In genomic region chr1:223750730-223751572, GRCh38 we compare ENCODE assay signal across 1 cellular context.
TF ChIP-seq lines count a peak whose summit lies in the region.

No MANE protein-coding gene starts in this region.

TF ChIP-seq in HepG2, 621 proteins besides CTCF, POLR2A, EP300 and RAD21 (continued from another document and continues in another):
- TF ChIP-seq ZNF513 (CRISPR knock-in tag; conservative IDR thresholded peaks at IDR 0.05) = no peak
- no peak for TF ChIP-seq ZNF180 (CRISPR knock-in tag; IDR thresholded peaks at IDR 0.05; ENCODE audit: borderline replicate concordance, low read depth)
- TF ChIP-seq ZFP82 (CRISPR knock-in tag; IDR thresholded peaks at IDR 0.05; ENCODE audit: borderline replicate concordance) = no peak
- TF ChIP-seq FIP1L1 (IDR thresholded peaks at IDR 0.05; ENCODE audit: borderline replicate concordance, insufficient read depth, low read depth, low read length) = no peak
- TF ChIP-seq, protein P1, sequence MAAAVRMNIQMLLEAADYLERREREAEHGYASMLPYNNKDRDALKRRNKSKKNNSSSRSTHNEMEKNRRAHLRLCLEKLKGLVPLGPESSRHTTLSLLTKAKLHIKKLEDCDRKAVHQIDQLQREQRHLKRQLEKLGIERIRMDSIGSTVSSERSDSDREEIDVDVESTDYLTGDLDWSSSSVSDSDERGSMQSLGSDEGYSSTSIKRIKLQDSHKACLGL (CRISPR knock-in tag; IDR thresholded peaks at IDR 0.05) = no peak
- no peak for TF ChIP-seq MTA1 (CRISPR knock-in tag; IDR thresholded peaks at IDR 0.05; ENCODE audit: borderline replicate concordance)
- no peak for TF ChIP-seq PITX1 (CRISPR knock-in tag; IDR thresholded peaks at IDR 0.05)
- TF ChIP-seq HNF4G (IDR thresholded peaks at IDR 0.05; ENCODE audit: borderline replicate concordance, low read depth, low read length) = peak; percentile 10; the same call in 1 of the 2 replicates
- no peak for TF ChIP-seq HNF4G (CRISPR knock-in tag; IDR thresholded peaks at IDR 0.05; ENCODE audit: borderline replicate concordance, low read depth)
- TF ChIP-seq, protein P2, sequence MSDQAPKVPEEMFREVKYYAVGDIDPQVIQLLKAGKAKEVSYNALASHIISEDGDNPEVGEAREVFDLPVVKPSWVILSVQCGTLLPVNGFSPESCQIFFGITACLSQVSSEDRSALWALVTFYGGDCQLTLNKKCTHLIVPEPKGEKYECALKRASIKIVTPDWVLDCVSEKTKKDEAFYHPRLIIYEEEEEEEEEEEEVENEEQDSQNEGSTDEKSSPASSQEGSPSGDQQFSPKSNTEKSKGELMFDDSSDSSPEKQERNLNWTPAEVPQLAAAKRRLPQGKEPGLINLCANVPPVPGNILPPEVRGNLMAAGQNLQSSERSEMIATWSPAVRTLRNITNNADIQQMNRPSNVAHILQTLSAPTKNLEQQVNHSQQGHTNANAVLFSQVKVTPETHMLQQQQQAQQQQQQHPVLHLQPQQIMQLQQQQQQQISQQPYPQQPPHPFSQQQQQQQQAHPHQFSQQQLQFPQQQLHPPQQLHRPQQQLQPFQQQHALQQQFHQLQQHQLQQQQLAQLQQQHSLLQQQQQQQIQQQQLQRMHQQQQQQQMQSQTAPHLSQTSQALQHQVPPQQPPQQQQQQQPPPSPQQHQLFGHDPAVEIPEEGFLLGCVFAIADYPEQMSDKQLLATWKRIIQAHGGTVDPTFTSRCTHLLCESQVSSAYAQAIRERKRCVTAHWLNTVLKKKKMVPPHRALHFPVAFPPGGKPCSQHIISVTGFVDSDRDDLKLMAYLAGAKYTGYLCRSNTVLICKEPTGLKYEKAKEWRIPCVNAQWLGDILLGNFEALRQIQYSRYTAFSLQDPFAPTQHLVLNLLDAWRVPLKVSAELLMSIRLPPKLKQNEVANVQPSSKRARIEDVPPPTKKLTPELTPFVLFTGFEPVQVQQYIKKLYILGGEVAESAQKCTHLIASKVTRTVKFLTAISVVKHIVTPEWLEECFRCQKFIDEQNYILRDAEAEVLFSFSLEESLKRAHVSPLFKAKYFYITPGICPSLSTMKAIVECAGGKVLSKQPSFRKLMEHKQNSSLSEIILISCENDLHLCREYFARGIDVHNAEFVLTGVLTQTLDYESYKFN (CRISPR knock-in tag; conservative IDR thresholded peaks at IDR 0.05) = peak; percentile 31; the same call in 1 of the 2 replicates
- TF ChIP-seq ZNF672 (CRISPR knock-in tag; IDR thresholded peaks at IDR 0.05) = no peak
- no peak for TF ChIP-seq ZNF501 (CRISPR knock-in tag; IDR thresholded peaks at IDR 0.05)
- TF ChIP-seq PHF8 (CRISPR knock-in tag; IDR thresholded peaks at IDR 0.05) = no peak
- TF ChIP-seq ZNF614 (CRISPR knock-in tag; IDR thresholded peaks at IDR 0.05; ENCODE audit: borderline replicate concordance) = no peak
- TF ChIP-seq, protein P3, sequence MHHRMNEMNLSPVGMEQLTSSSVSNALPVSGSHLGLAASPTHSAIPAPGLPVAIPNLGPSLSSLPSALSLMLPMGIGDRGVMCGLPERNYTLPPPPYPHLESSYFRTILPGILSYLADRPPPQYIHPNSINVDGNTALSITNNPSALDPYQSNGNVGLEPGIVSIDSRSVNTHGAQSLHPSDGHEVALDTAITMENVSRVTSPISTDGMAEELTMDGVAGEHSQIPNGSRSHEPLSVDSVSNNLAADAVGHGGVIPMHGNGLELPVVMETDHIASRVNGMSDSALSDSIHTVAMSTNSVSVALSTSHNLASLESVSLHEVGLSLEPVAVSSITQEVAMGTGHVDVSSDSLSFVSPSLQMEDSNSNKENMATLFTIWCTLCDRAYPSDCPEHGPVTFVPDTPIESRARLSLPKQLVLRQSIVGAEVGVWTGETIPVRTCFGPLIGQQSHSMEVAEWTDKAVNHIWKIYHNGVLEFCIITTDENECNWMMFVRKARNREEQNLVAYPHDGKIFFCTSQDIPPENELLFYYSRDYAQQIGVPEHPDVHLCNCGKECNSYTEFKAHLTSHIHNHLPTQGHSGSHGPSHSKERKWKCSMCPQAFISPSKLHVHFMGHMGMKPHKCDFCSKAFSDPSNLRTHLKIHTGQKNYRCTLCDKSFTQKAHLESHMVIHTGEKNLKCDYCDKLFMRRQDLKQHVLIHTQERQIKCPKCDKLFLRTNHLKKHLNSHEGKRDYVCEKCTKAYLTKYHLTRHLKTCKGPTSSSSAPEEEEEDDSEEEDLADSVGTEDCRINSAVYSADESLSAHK (CRISPR knock-in tag; IDR thresholded peaks at IDR 0.05; ENCODE audit: borderline replicate concordance) = no peak
- no peak for TF ChIP-seq SRF (IDR thresholded peaks at IDR 0.05; ENCODE audit: low read depth, low read length)
- TF ChIP-seq DNMT3B (CRISPR knock-in tag; conservative IDR thresholded peaks at IDR 0.05) = no peak
- no peak for TF ChIP-seq RBFOX2 (IDR thresholded peaks at IDR 0.05; ENCODE audit: low read depth, low read length)
- TF ChIP-seq PHF5A (CRISPR knock-in tag; IDR thresholded peaks at IDR 0.05; ENCODE audit: low read depth, unreplicated experiment) = no peak
- TF ChIP-seq FUBP1 (CRISPR knock-in tag; IDR thresholded peaks at IDR 0.05; ENCODE audit: borderline replicate concordance) = no peak
- no peak for TF ChIP-seq MXD4 (CRISPR knock-in tag; IDR thresholded peaks at IDR 0.05)
- no peak for TF ChIP-seq MBD4 (IDR thresholded peaks at IDR 0.05; ENCODE audit: borderline replicate concordance, low read length)
- TF ChIP-seq, protein P4, sequence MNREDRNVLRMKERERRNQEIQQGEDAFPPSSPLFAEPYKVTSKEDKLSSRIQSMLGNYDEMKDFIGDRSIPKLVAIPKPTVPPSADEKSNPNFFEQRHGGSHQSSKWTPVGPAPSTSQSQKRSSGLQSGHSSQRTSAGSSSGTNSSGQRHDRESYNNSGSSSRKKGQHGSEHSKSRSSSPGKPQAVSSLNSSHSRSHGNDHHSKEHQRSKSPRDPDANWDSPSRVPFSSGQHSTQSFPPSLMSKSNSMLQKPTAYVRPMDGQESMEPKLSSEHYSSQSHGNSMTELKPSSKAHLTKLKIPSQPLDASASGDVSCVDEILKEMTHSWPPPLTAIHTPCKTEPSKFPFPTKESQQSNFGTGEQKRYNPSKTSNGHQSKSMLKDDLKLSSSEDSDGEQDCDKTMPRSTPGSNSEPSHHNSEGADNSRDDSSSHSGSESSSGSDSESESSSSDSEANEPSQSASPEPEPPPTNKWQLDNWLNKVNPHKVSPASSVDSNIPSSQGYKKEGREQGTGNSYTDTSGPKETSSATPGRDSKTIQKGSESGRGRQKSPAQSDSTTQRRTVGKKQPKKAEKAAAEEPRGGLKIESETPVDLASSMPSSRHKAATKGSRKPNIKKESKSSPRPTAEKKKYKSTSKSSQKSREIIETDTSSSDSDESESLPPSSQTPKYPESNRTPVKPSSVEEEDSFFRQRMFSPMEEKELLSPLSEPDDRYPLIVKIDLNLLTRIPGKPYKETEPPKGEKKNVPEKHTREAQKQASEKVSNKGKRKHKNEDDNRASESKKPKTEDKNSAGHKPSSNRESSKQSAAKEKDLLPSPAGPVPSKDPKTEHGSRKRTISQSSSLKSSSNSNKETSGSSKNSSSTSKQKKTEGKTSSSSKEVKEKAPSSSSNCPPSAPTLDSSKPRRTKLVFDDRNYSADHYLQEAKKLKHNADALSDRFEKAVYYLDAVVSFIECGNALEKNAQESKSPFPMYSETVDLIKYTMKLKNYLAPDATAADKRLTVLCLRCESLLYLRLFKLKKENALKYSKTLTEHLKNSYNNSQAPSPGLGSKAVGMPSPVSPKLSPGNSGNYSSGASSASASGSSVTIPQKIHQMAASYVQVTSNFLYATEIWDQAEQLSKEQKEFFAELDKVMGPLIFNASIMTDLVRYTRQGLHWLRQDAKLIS (CRISPR knock-in tag; IDR thresholded peaks at IDR 0.05) = no peak
- no peak for TF ChIP-seq GLI4 (CRISPR knock-in tag; IDR thresholded peaks at IDR 0.05; ENCODE audit: borderline replicate concordance)
- no peak for TF ChIP-seq MED13 (CRISPR knock-in tag; IDR thresholded peaks at IDR 0.05)
- no peak for TF ChIP-seq ZNF354B (CRISPR knock-in tag; IDR thresholded peaks at IDR 0.05)
- 0 out of 2 replicates have a peak, but pooled peaks have one; percentile 19 for TF ChIP-seq SAP130 (CRISPR knock-in tag; IDR thresholded peaks at IDR 0.05; ENCODE audit: low read depth)
- TF ChIP-seq SRY (CRISPR knock-in tag; IDR thresholded peaks at IDR 0.05) = no peak
- 0 out of 2 replicates have a peak, but pooled peaks have one; percentile 11 for TF ChIP-seq ELF3 (CRISPR knock-in tag; IDR thresholded peaks at IDR 0.05)
- TF ChIP-seq GTF2F1 (IDR thresholded peaks at IDR 0.05; ENCODE audit: low read length) = no peak
- TF ChIP-seq RFXANK (CRISPR knock-in tag; IDR thresholded peaks at IDR 0.05) = no peak
- no peak for TF ChIP-seq ZNF841 (CRISPR knock-in tag; IDR thresholded peaks at IDR 0.05; ENCODE audit: borderline replicate concordance)
- TF ChIP-seq ZBTB43 (CRISPR knock-in tag; conservative IDR thresholded peaks at IDR 0.05) = no peak
- TF ChIP-seq, protein P5, sequence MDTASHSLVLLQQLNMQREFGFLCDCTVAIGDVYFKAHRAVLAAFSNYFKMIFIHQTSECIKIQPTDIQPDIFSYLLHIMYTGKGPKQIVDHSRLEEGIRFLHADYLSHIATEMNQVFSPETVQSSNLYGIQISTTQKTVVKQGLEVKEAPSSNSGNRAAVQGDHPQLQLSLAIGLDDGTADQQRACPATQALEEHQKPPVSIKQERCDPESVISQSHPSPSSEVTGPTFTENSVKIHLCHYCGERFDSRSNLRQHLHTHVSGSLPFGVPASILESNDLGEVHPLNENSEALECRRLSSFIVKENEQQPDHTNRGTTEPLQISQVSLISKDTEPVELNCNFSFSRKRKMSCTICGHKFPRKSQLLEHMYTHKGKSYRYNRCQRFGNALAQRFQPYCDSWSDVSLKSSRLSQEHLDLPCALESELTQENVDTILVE (CRISPR knock-in tag; IDR thresholded peaks at IDR 0.05) = no peak
- no peak for TF ChIP-seq ZNF431 (CRISPR knock-in tag; IDR thresholded peaks at IDR 0.05; ENCODE audit: borderline replicate concordance, low read depth)
- no peak for TF ChIP-seq ZNF205 (CRISPR knock-in tag; IDR thresholded peaks at IDR 0.05)
- TF ChIP-seq HDAC2 (CRISPR knock-in tag; IDR thresholded peaks at IDR 0.05) = no peak
- TF ChIP-seq, protein P6, sequence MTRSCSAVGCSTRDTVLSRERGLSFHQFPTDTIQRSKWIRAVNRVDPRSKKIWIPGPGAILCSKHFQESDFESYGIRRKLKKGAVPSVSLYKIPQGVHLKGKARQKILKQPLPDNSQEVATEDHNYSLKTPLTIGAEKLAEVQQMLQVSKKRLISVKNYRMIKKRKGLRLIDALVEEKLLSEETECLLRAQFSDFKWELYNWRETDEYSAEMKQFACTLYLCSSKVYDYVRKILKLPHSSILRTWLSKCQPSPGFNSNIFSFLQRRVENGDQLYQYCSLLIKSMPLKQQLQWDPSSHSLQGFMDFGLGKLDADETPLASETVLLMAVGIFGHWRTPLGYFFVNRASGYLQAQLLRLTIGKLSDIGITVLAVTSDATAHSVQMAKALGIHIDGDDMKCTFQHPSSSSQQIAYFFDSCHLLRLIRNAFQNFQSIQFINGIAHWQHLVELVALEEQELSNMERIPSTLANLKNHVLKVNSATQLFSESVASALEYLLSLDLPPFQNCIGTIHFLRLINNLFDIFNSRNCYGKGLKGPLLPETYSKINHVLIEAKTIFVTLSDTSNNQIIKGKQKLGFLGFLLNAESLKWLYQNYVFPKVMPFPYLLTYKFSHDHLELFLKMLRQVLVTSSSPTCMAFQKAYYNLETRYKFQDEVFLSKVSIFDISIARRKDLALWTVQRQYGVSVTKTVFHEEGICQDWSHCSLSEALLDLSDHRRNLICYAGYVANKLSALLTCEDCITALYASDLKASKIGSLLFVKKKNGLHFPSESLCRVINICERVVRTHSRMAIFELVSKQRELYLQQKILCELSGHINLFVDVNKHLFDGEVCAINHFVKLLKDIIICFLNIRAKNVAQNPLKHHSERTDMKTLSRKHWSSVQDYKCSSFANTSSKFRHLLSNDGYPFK (CRISPR knock-in tag; IDR thresholded peaks at IDR 0.05; ENCODE audit: borderline replicate concordance) = no peak
- TF ChIP-seq RNF2 (conservative IDR thresholded peaks at IDR 0.05; ENCODE audit: low read depth) = no peak
- no peak for TF ChIP-seq ARNT (IDR thresholded peaks at IDR 0.05)
- TF ChIP-seq GATAD2A (CRISPR knock-in tag; IDR thresholded peaks at IDR 0.05) = no peak
- TF ChIP-seq TBX2 (CRISPR knock-in tag; IDR thresholded peaks at IDR 0.05; ENCODE audit: borderline replicate concordance) = no peak
- TF ChIP-seq FOXP1 (IDR thresholded peaks at IDR 0.05) = peak; percentile 86
- TF ChIP-seq FOXP1 (CRISPR knock-in tag; IDR thresholded peaks at IDR 0.05) = peak; percentile 92
- no peak for TF ChIP-seq GATA4 (IDR thresholded peaks at IDR 0.05; ENCODE audit: borderline replicate concordance, low read depth)
- TF ChIP-seq TSC22D2 (CRISPR knock-in tag; IDR thresholded peaks at IDR 0.05; ENCODE audit: borderline replicate concordance) = no peak
- TF ChIP-seq, protein P7, sequence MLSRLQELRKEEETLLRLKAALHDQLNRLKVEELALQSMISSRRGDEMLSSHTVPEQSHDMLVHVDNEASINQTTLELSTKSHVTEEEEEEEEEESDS (CRISPR knock-in tag; IDR thresholded peaks at IDR 0.05; ENCODE audit: borderline replicate concordance) = no peak
- TF ChIP-seq ZNF225 (CRISPR knock-in tag; IDR thresholded peaks at IDR 0.05) = no peak
